ENCODE assay signal across 29 cellular contexts in genomic region chr13:36166051-36166450, GRCh38. TPM values are rescaled to one million over a fixed set of nuclear protein-coding genes. Genes with fewer than 3 reads are reported as not detected.
"Had no signal": no experiment of that assay in that cellular context is flagged by ENCODE, and none has a peak within 500 bp of the region (broad histone marks: within the 10 kb centered on the region; RNA-seq: fewer than 3 reads in every experiment).

No MANE protein-coding gene starts in this region.

- H3K27ac Mint-ChIP-seq: mesothelial cell of epicardium; naive thymus-derived CD4-positive, alpha-beta T cell; natural killer cell treated with Interleukin-12 subunit alpha and Interleukin-12 subunit beta and Interleukin-15 and Interleukin-18, amount 100 ng/mL, for 72 hours; stimulated activated effector memory CD8-positive, alpha-beta T cell treated with anti-CD3 and anti-CD28 coated beads, Interleukin-12 subunit alpha, Interleukin-12 subunit beta, amount 100 ng/mL, for 72 hours; stimulated activated naive CD8-positive, alpha-beta T cell treated with anti-CD3 and anti-CD28 coated beads, Interleukin-15, Interleukin-2, amounts not matched to agents 100 ng/mL and 50 ng/mL, for 24 hours had no signal

- DNase-seq: heart right ventricle; islet precursor cell; left ventricle myocardium inferior; mesendoderm; mucosa of descending colon; naive thymus-derived CD4-positive, alpha-beta T cell; nucleus accumbens; pancreas; posterior cingulate gyrus; retina; right cardiac atrium; small intestine; spleen; stimulated activated CD4-positive, alpha-beta T cell treated with anti-CD3 and anti-CD28 coated beads, Interleukin-4, amount 100 ng/mL, for 24 hours; stimulated activated naive CD4-positive, alpha-beta T cell; substantia nigra; transverse colon; upper lobe of right lung had no signal

- H3K4me1 ChIP-seq: pancreas, prostate gland, spleen, transverse colon, upper lobe of right lung had no signal

- H3K4me3 Mint-ChIP-seq: mesothelial cell of epicardium; naive thymus-derived CD4-positive, alpha-beta T cell; natural killer cell treated with Interleukin-12 subunit alpha and Interleukin-12 subunit beta and Interleukin-15 and Interleukin-18, amount 100 ng/mL, for 72 hours; neural crest cell; stimulated activated effector memory CD8-positive, alpha-beta T cell treated with anti-CD3 and anti-CD28 coated beads, Interleukin-12 subunit alpha, Interleukin-12 subunit beta, amount 100 ng/mL, for 72 hours; stimulated activated naive CD8-positive, alpha-beta T cell treated with anti-CD3 and anti-CD28 coated beads, Interleukin-15, Interleukin-2, amounts not matched to agents 100 ng/mL and 50 ng/mL, for 24 hours had no signal

- H3K27me3 ChIP-seq: heart right ventricle, hepatocyte, pancreas, spleen, transverse colon, upper lobe of right lung had no signal

- H3K9me3 ChIP-seq: heart right ventricle, left ventricle myocardium inferior, mucosa of descending colon, pancreas, prostate gland, spleen, transverse colon, upper lobe of right lung had no signal

- H3K36me3 ChIP-seq: heart right ventricle, left ventricle myocardium inferior, pancreas, prostate gland, spleen, transverse colon, upper lobe of right lung had no signal

- ATAC-seq: heart right ventricle; mucosa of descending colon; naive thymus-derived CD4-positive, alpha-beta T cell; natural killer cell treated with Interleukin-12 subunit alpha and Interleukin-12 subunit beta and Interleukin-15 and Interleukin-18, amount 100 ng/mL, for 72 hours; pancreas; right cardiac atrium; sciatic nerve; stimulated activated effector memory CD8-positive, alpha-beta T cell treated with anti-CD3 and anti-CD28 coated beads, Interleukin-12 subunit alpha, Interleukin-12 subunit beta, amount 100 ng/mL, for 72 hours; upper lobe of right lung had no signal

- H3K27me3 Mint-ChIP-seq: natural killer cell treated with Interleukin-12 subunit alpha and Interleukin-12 subunit beta and Interleukin-15 and Interleukin-18, amount 100 ng/mL, for 72 hours had no signal

- H3K36me3 Mint-ChIP-seq: mesothelial cell of epicardium; naive thymus-derived CD4-positive, alpha-beta T cell; natural killer cell treated with Interleukin-12 subunit alpha and Interleukin-12 subunit beta and Interleukin-15 and Interleukin-18, amount 100 ng/mL, for 72 hours; stimulated activated effector memory CD8-positive, alpha-beta T cell treated with anti-CD3 and anti-CD28 coated beads, Interleukin-12 subunit alpha, Interleukin-12 subunit beta, amount 100 ng/mL, for 72 hours had no signal

- H3K4me3 ChIP-seq: heart right ventricle, hepatocyte, left ventricle myocardium inferior, lung, mucosa of descending colon, pancreas, prostate gland, spleen, transverse colon, upper lobe of right lung had no signal

- H3K4me1 Mint-ChIP-seq: naive thymus-derived CD4-positive, alpha-beta T cell; neural crest cell; stimulated activated effector memory CD8-positive, alpha-beta T cell treated with anti-CD3 and anti-CD28 coated beads, Interleukin-12 subunit alpha, Interleukin-12 subunit beta, amount 100 ng/mL, for 72 hours had no signal

- H3K9me3 Mint-ChIP-seq: mesothelial cell of epicardium; neural crest cell; stimulated activated naive CD8-positive, alpha-beta T cell treated with anti-CD3 and anti-CD28 coated beads, Interleukin-15, Interleukin-2, amounts not matched to agents 100 ng/mL and 50 ng/mL, for 24 hours had no signal

- H3K27ac ChIP-seq: heart right ventricle, hepatocyte, left ventricle myocardium inferior, pancreas, prostate gland, spleen, transverse colon, upper lobe of right lung had no signal

RNA-seq across cellular contexts. Expression of gene DCLK1, which starts 34.9 kb away (rescaled TPM):
- total RNA-seq: naive thymus-derived CD4-positive, alpha-beta T cell; natural killer cell treated with Interleukin-12 subunit alpha and Interleukin-12 subunit beta and Interleukin-15 and Interleukin-18, amount 100 ng/mL, for 72 hours had no signal

RNA-seq across cellular contexts. Expression of gene SOHLH2, which starts 48.3 kb away (rescaled TPM):
- total RNA-seq: kidney epithelial cell; left ventricle myocardium inferior; lower leg skin; naive thymus-derived CD4-positive, alpha-beta T cell; natural killer cell treated with Interleukin-12 subunit alpha and Interleukin-12 subunit beta and Interleukin-15 and Interleukin-18, amount 100 ng/mL, for 72 hours; spleen; upper lobe of right lung had no signal
